In genomic region chr11:76671626-76672309, GRCh38 we compare ENCODE assay signal across 10 cellular contexts. TPM values are rescaled to one million over a fixed set of nuclear protein-coding genes. Genes with fewer than 3 reads are reported as not detected.
DNase-seq lines count a peak whose midpoint lies in the region; TF ChIP-seq lines count a peak whose summit lies in the region.
"Had no signal": no experiment of that assay in that cellular context is flagged by ENCODE, and none has a peak within 500 bp of the region (broad histone marks: within the 10 kb centered on the region; RNA-seq: fewer than 3 reads in every experiment).

No MANE protein-coding gene starts in this region.

- peak overlapping the region in 1 of 2 donors; percentile 79 for H3K4me3 Mint-ChIP-seq in CD14-positive monocyte
- peak overlapping the region; percentile 69 for H3K4me3 Mint-ChIP-seq in endothelial cell (ENCODE audit: unreplicated experiment)
- peak overlapping the region; percentile 48 for H3K4me3 Mint-ChIP-seq in osteocyte (ENCODE audit: unreplicated experiment)

- WGBS in testis, 2 donors: 82 to 84% methylated on average over 3 to 5 of the region's 5 CpGs

- no peaks in the 10 kb centered on the region for H4K20me1 ChIP-seq in Loucy (ENCODE audit: insufficient read depth, low read length, poor library complexity, severe bottlenecking)

- H3K36me3 ChIP-seq in Loucy (ENCODE audit: insufficient read depth, low read length) (no peaks in the 10 kb centered on the region), testis (ENCODE audit: low read depth, missing control alignments) (no peaks in the 10 kb centered on the region)

- H3K4me1 ChIP-seq in Loucy (ENCODE audit: insufficient read depth, low read length, poor library complexity, severe bottlenecking): peaks cover 27% of the 10 kb centered on the region
- peaks cover 17% of the 10 kb centered on the region for H3K4me1 ChIP-seq in testis

- H3K27me3 Mint-ChIP-seq in CD14-positive monocyte (ENCODE audit: low read depth in 3 of 3): peaks cover 49 to 85% (median 61%) of the 10 kb centered on the region in 3 donors
- H3K27me3 Mint-ChIP-seq in endothelial cell (ENCODE audit: unreplicated experiment): peaks cover 22% of the 10 kb centered on the region
- H3K27me3 Mint-ChIP-seq in osteocyte (ENCODE audit: unreplicated experiment): no peaks in the 10 kb centered on the region

- TF ChIP-seq CTCF in CD14-positive monocyte (IDR thresholded peaks at IDR 0.05) (no peak), Loucy (conservative IDR thresholded peaks at IDR 0.05; ENCODE audit: low read length) (no peak), endothelial cell (IDR thresholded peaks at IDR 0.05; ENCODE audit: unreplicated experiment) (no peak), osteocyte (IDR thresholded peaks at IDR 0.05) (no peak), testis (IDR thresholded peaks at IDR 0.05) (no peak)

- H3K36me3 Mint-ChIP-seq in CD14-positive monocyte (peaks cover 4 to 29% of the 10 kb centered on the region in 2 donors), endothelial cell (ENCODE audit: low read depth, unreplicated experiment) (peaks cover 12% of the 10 kb centered on the region), osteocyte (ENCODE audit: unreplicated experiment) (no peaks in the 10 kb centered on the region)

- H2AFZ ChIP-seq in Loucy (ENCODE audit: low read length): 0 out of 2 replicates have a peak overlapping the region, but pooled peaks have one; percentile 58

- no peaks in the 10 kb centered on the region for H3K9me2 ChIP-seq in Loucy (replicated peaks; ENCODE audit: low read depth, low read length)

- H3K9me3 ChIP-seq in Loucy (ENCODE audit: insufficient read depth, low read depth, low read length): no peaks in the 10 kb centered on the region
- no peaks in the 10 kb centered on the region for H3K9me3 ChIP-seq in testis

- no peaks in the 10 kb centered on the region for H3F3A ChIP-seq in Loucy (ENCODE audit: low read depth)

- H3K4me3 ChIP-seq in Loucy (ENCODE audit: low read length, poor library complexity, severe bottlenecking) (peak overlapping the region; percentile 51), testis (no peak overlapping the region)

- H3K4me2 ChIP-seq in Loucy (ENCODE audit: low read depth, low read length, poor library complexity, severe bottlenecking): peak overlapping the region; percentile 68

- DNase-seq in CD14-positive monocyte (ENCODE audit: low spot score): no peak
- DNase-seq in endothelial cell (ENCODE audit: low spot score): no peak
- DNase-seq in osteocyte (ENCODE audit: extremely low spot score, unreplicated experiment): no peak
- DNase-seq in RKO (ENCODE audit: low spot score): no peak
- DNase-seq in activated CD4-positive, CD25-positive, alpha-beta regulatory T cell (lab: John Stamatoyannopoulos, UW): no peak
- no peak for DNase-seq in testis
- no peak for DNase-seq in NCI-H128 (lab: John Stamatoyannopoulos, UW; ENCODE audit: unreplicated experiment)
- DNase-seq: COR-L47, foreskin fibroblast had no signal

- no peaks in the 10 kb centered on the region for H3K27me3 ChIP-seq in Loucy (ENCODE audit: insufficient read depth, low read length, poor library complexity, severe bottlenecking)
- no peaks in the 10 kb centered on the region for H3K27me3 ChIP-seq in testis

- no peak overlapping the region for H3K27ac ChIP-seq in testis

- no peak for TF ChIP-seq POLR2A in testis (IDR thresholded peaks at IDR 0.05)

- peak overlapping the region; percentile 10 for H3K9ac ChIP-seq in Loucy (ENCODE audit: low read depth, low read length, poor library complexity, severe bottlenecking)

- intact Hi-C loops in CD14-positive monocyte (cut with micrococcal nuclease) (loop anchor here (2.0 to 5.0 kb wide), 2 partner anchors 39 to 43 kb away; no protein-coding TSS in a partner anchor), testis (cut with DNase I; ENCODE audit: low total_unique reads) (no loop called here)

- no peaks in the 10 kb centered on the region for H3K79me2 ChIP-seq in Loucy (ENCODE audit: insufficient read depth, low read length)

- H3K27ac Mint-ChIP-seq in CD14-positive monocyte: peak overlapping the region in 6 of 7 donors; percentile 53 to 93 (median 77)
- peak overlapping the region; percentile 30 for H3K27ac Mint-ChIP-seq in endothelial cell (ENCODE audit: unreplicated experiment)
- no peak overlapping the region for H3K27ac Mint-ChIP-seq in osteocyte (ENCODE audit: unreplicated experiment)

- peaks cover 32% of the 10 kb centered on the region for H3K4me1 Mint-ChIP-seq in CD14-positive monocyte
- H3K4me1 Mint-ChIP-seq in endothelial cell (ENCODE audit: unreplicated experiment): peaks cover 42% of the 10 kb centered on the region
- peaks cover 40% of the 10 kb centered on the region for H3K4me1 Mint-ChIP-seq in osteocyte (ENCODE audit: unreplicated experiment)

- H3K9me3 Mint-ChIP-seq in CD14-positive monocyte (peaks cover 0 to 11% (median 3%) of the 10 kb centered on the region in 7 donors), endothelial cell (ENCODE audit: unreplicated experiment) (no peaks in the 10 kb centered on the region), osteocyte (ENCODE audit: unreplicated experiment) (no peaks in the 10 kb centered on the region)

RNA-seq across cellular contexts. Expression of gene LRRC32, which starts 1.2 kb away (rescaled TPM):
- polyA plus RNA-seq in CD14-positive monocyte: not detected
- total RNA-seq in endothelial cell (ENCODE audit: unreplicated experiment): 22.0 TPM
- total RNA-seq in osteocyte: 35.6 and 39.6 TPM in 2 replicates
- total RNA-seq in testis: 1 to 10 TPM; 6.5 to 9.1 TPM
- polyA plus RNA-seq in testis (ENCODE audit: insufficient read depth, low read depth, low replicate concordance): 20.5 TPM
